ENCODE assay signal across 8 cellular contexts in genomic region chr11:38766796-38767195, GRCh38.
"Had no signal": no experiment of that assay in that cellular context is flagged by ENCODE, and none has a peak within 500 bp of the region (broad histone marks: within the 10 kb centered on the region; RNA-seq: fewer than 3 reads in every experiment).

No MANE protein-coding gene starts in this region.

- H3K4me1 ChIP-seq: HAP-1 had no signal

- H3K36me3 ChIP-seq: HAP-1 had no signal

- DNase-seq: GM23248, GOT3, H7, HFFc6, IMR-90 had no signal

- ATAC-seq: HCT116 had no signal

- H3K9me3 ChIP-seq: HAP-1 had no signal

- H3K4me3 ChIP-seq: GM23248, HAP-1 had no signal

- H2AFZ ChIP-seq: GM23248 had no signal

- H3K27ac ChIP-seq: GM23248, HL-60 had no signal

- H3K9ac ChIP-seq: GM23248 had no signal
